ENCODE assay signal across 8 cellular contexts in the genomic region with DNA sequence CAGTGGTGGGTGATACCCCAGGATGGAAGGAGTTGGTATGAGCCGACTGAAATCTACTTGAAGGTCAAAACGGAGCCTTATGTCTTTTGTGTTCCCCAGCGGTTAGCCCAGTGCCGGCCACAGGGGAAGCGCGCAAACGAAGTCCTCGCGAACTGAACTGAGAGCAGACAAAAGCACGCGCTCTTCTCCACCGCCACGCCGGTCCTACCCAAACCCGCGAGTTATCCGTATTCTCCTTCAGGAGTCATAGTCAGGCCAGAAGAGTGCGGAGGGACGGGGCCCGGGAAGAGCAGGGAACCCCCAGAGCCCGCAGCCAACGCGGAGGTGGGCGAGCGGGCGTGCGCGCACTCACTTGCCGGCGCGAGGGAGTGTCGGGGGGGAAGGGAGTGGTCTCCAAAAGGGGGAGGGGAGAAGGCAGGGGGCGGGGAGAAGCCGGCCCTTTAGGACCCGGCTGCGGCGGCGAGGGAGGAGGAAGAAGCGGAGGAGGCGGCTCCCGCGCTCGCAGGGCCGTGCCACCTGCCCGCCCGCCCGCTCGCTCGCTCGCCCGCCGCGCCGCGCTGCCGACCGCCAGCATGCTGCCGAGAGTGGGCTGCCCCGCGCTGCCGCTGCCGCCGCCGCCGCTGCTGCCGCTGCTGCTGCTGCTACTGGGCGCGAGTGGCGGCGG. TPM values are rescaled to one million over a fixed set of nuclear protein-coding genes. Genes with fewer than 3 reads are reported as not detected.
A peak's percentile ranks its signal among the peaks of the same experiment; 100 is the strongest.
DNase-seq lines count a peak whose midpoint lies in the region; ATAC-seq and TF ChIP-seq lines count a peak whose summit lies in the region.

A gene with protein sequence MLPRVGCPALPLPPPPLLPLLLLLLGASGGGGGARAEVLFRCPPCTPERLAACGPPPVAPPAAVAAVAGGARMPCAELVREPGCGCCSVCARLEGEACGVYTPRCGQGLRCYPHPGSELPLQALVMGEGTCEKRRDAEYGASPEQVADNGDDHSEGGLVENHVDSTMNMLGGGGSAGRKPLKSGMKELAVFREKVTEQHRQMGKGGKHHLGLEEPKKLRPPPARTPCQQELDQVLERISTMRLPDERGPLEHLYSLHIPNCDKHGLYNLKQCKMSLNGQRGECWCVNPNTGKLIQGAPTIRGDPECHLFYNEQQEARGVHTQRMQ (plus strand): TSS at position 469 of the 664 bp plus-strand sequence. CDS start 104 bp downstream, at position 573.

- no peak within 1 kb of the TSS for H3K27ac ChIP-seq in urinary bladder (ENCODE audit: low read depth)

- H3K27ac Mint-ChIP-seq in activated CD8-positive, alpha-beta T cell treated with anti-CD3 and anti-CD28 coated beads for 36 hours, result peak within 1 kb of the TSS; percentile 76
- H3K27ac Mint-ChIP-seq in nephron, result peak within 1 kb of the TSS; percentile 95

- H3K27me3 Mint-ChIP-seq in activated CD8-positive, alpha-beta T cell treated with anti-CD3 and anti-CD28 coated beads for 36 hours, result peaks cover 58% of the 10 kb centered on the region
- peaks cover 12% of the 10 kb centered on the region for H3K27me3 Mint-ChIP-seq in nephron (ENCODE audit: low read depth)

- H3K4me3 ChIP-seq in fibroblast of pulmonary artery (replicated peaks; ENCODE audit: low read depth, low read length) (peak within 1 kb of the TSS; percentile 44), urinary bladder (ENCODE audit: low read depth, low read length) (peak within 1 kb of the TSS; percentile 78)

- peak within 1 kb of the TSS; percentile 93 for H3K4me3 Mint-ChIP-seq in activated CD8-positive, alpha-beta T cell treated with anti-CD3 and anti-CD28 coated beads for 36 hours
- peak within 1 kb of the TSS; percentile 98 to 99 (median 98) for H3K4me3 Mint-ChIP-seq in nephron

- H3K9ac ChIP-seq in ES-I3 (ENCODE audit: low read depth, low read length), result peak within 1 kb of the TSS; percentile 87

- H3K4me1 ChIP-seq in ES-I3 (ENCODE audit: insufficient read depth, low read length) (peaks cover 13% of the 10 kb centered on the region), urinary bladder (ENCODE audit: insufficient read depth) (peaks cover 2% of the 10 kb centered on the region)

- POLR2A ChIA-PET in activated CD8-positive, alpha-beta T cell treated with anti-CD3 and anti-CD28 coated beads for 36 hours (lab: Charles Lee), result interaction anchor here (0.9 to 1.5 kb wide), 3 partner anchors 9 to 127 kb away, joined by 3 to 4 read pairs (median 3); no protein-coding TSS in a partner anchor

- DNase-seq in NCI-H1105 treated with DMSO at 0.1 percent for 48 hours (lab: John Stamatoyannopoulos, UW) (peak; percentile 46), fibroblast of pulmonary artery (ENCODE audit: low read depth) (no peak), inferior parietal cortex (ENCODE audit: extremely low spot score) (no peak), HUDEP-2 (lab: John Stamatoyannopoulos, UW; ENCODE audit: unreplicated experiment in 76 of 76) (no peak)
- peak; percentile 75 for DNase-seq in activated CD8-positive, alpha-beta T cell treated with anti-CD3 and anti-CD28 coated beads for 36 hours

- no peak for TF ChIP-seq CTCF in activated CD8-positive, alpha-beta T cell treated with anti-CD3 and anti-CD28 coated beads for 36 hours (IDR thresholded peaks at IDR 0.05)
- TF ChIP-seq CTCF in fibroblast of pulmonary artery (IDR thresholded peaks at IDR 0.05; ENCODE audit: low read length, missing control alignments) (no peak), nephron (IDR thresholded peaks at IDR 0.05; ENCODE audit: unreplicated experiment in 3 of 3) (no peak)

- H3K4me1 Mint-ChIP-seq in activated CD8-positive, alpha-beta T cell treated with anti-CD3 and anti-CD28 coated beads for 36 hours (ENCODE audit: low read depth), result peaks cover 31% of the 10 kb centered on the region
- peaks cover 44% of the 10 kb centered on the region for H3K4me1 Mint-ChIP-seq in nephron

- peak; percentile 81 for ATAC-seq in activated CD8-positive, alpha-beta T cell treated with anti-CD3 and anti-CD28 coated beads for 36 hours

- intact Hi-C loops in activated CD8-positive, alpha-beta T cell treated with anti-CD3 and anti-CD28 coated beads for 36 hours (cut with micrococcal nuclease), result no loop called here

- under 1% methylated on average over 70 of the region's 70 CpGs for WGBS in urinary bladder

- no peaks in the 10 kb centered on the region for H3K9me3 ChIP-seq in ES-I3 (ENCODE audit: control insufficient read depth, insufficient read depth, low read length)

- H3K9me3 Mint-ChIP-seq in activated CD8-positive, alpha-beta T cell treated with anti-CD3 and anti-CD28 coated beads for 36 hours, result no peaks in the 10 kb centered on the region
- no peaks in the 10 kb centered on the region for H3K9me3 Mint-ChIP-seq in nephron

- H3K36me3 ChIP-seq in ES-I3 (ENCODE audit: insufficient read depth, low read length) (no peaks in the 10 kb centered on the region), urinary bladder (ENCODE audit: insufficient read depth) (no peaks in the 10 kb centered on the region)

- CTCF ChIA-PET in activated CD8-positive, alpha-beta T cell treated with anti-CD3 and anti-CD28 coated beads for 36 hours (lab: Charles Lee), result no interaction called here

- H3K36me3 Mint-ChIP-seq in activated CD8-positive, alpha-beta T cell treated with anti-CD3 and anti-CD28 coated beads for 36 hours (ENCODE audit: low read depth), result peaks cover 24% of the 10 kb centered on the region
- peaks cover 8% of the 10 kb centered on the region for H3K36me3 Mint-ChIP-seq in nephron (ENCODE audit: low read depth)

RNA-seq across cellular contexts. Expression of the gene that starts here (rescaled TPM):
- 100 to 1,000 TPM; 123 to 124 TPM for total RNA-seq in activated CD8-positive, alpha-beta T cell treated with anti-CD3 and anti-CD28 coated beads for 36 hours
- total RNA-seq in urinary bladder, result 136 TPM
- polyA plus RNA-seq in urinary bladder, result 162 TPM

Comparison
In these comparisons a context has a peak if more than half of its experiments do, and no peak if none do; other contexts are left out.
1. DNase-seq: peak in NCI-H1105 treated with DMSO at 0.1 percent for 48 hours (single experiment) and activated CD8-positive, alpha-beta T cell treated with anti-CD3 and anti-CD28 coated beads for 36 hours (single experiment); none in fibroblast of pulmonary artery (single experiment), inferior parietal cortex (single experiment) and HUDEP-2 (0 of 76).